Comparison of ENCODE assay signal across 31 cellular contexts in the genomic region with DNA sequence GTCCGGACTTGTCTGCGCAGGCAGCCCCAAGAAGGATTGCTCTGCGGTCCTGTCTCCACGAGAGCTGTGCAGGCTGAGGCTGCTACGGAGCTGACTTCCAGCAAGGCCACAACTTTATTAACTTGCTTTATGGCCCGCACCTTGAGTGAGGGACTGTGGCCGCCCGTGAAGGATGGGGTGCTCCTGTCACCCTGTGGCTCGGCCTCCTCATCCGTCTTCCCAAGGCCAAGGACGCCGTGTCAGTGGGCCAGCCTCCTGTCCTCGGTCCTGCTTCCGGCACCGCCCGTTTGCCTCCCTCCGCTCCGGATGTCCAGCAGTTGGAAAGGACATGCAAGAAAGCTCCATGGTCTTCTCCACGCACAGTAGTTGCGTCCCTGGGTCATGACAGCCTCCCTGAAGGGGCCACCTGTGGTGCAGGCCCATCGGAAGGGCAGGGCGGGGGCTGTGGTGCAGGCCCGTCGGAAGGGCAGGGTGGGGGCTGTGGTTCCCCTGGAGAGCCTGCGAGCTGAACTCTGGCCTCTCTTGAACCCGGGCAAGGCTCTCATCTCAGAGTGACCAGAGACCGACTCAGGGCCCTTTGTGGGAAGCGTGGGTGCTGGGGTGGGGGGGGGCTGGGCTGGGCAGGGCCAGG.
DNase-seq lines count a peak whose midpoint lies in the region; ATAC-seq and TF ChIP-seq lines count a peak whose summit lies in the region.
"Had no signal": no experiment of that assay in that cellular context is flagged by ENCODE, and none has a peak within 500 bp of the region (broad histone marks: within the 10 kb centered on the region; RNA-seq: fewer than 3 reads in every experiment).

No MANE protein-coding gene starts in this region.

- H3K36me3 Mint-ChIP-seq in CD14-positive monocyte (peaks cover 37 to 58% of the 10 kb centered on the region in 2 donors), WTC11 (peaks cover 12% of the 10 kb centered on the region)

- intact Hi-C loops in CD14-positive monocyte (cut with micrococcal nuclease) (no loop called here), left ventricle myocardium inferior (cut with micrococcal nuclease) (no loop called here), sciatic nerve (cut with DNase I) (no loop called here), colonic mucosa (cut with DNase I) (no loop called here)

- POLR2A ChIA-PET in WTC11 (lab: Charles Lee), result no interaction called here

- H3K4me3 ChIP-seq in left ventricle myocardium inferior (no peak overlapping the region), colonic mucosa (no peak overlapping the region)
- H3K4me3 ChIP-seq: BLaER1, breast epithelium, lung, smooth muscle cell, testis had no signal

- H3K9ac ChIP-seq in colonic mucosa (ENCODE audit: low read depth in 2 of 2, low read length in 2 of 2), result no peak overlapping the region
- H3K9ac ChIP-seq: BLaER1, KMS-11 had no signal

- CTCF ChIA-PET in WTC11 (lab: Charles Lee), result no interaction called here

- ATAC-seq in WTC11, result no peak
- no peak for ATAC-seq in sciatic nerve
- ATAC-seq: activated CD8-positive, alpha-beta T cell treated with anti-CD3 and anti-CD28 coated beads for 36 hours; effector memory CD8-positive, alpha-beta T cell; naive thymus-derived CD8-positive, alpha-beta T cell; SK-N-SH treated with all-trans-retinoic acid at 6 μM for 48 hours; T-helper 17 cell had no signal

- H3K27me3 ChIP-seq in left ventricle myocardium inferior (ENCODE audit: low read depth) (no peaks in the 10 kb centered on the region), colonic mucosa (no peaks in the 10 kb centered on the region)
- H3K27me3 ChIP-seq: BLaER1, breast epithelium, testis had no signal

- no peaks in the 10 kb centered on the region for H3K27me3 Mint-ChIP-seq in CD14-positive monocyte (ENCODE audit: low read depth in 3 of 3)
- no peaks in the 10 kb centered on the region for H3K27me3 Mint-ChIP-seq in WTC11 (ENCODE audit: low read depth)
- H3K27me3 Mint-ChIP-seq: activated CD8-positive, alpha-beta T cell treated with anti-CD3 and anti-CD28 coated beads for 36 hours; activated naive CD4-positive, alpha-beta T cell treated with anti-CD3 and anti-CD28 coated beads, Interleukin-2, amount 50 U/mL, for 24 hours; effector memory CD8-positive, alpha-beta T cell; naive thymus-derived CD8-positive, alpha-beta T cell; T-helper 17 cell had no signal

- H3K4me3 Mint-ChIP-seq in CD14-positive monocyte, result no peak overlapping the region
- no peak overlapping the region for H3K4me3 Mint-ChIP-seq in WTC11
- H3K4me3 Mint-ChIP-seq: activated CD8-positive, alpha-beta T cell treated with anti-CD3 and anti-CD28 coated beads for 36 hours; activated naive CD4-positive, alpha-beta T cell treated with anti-CD3 and anti-CD28 coated beads, Interleukin-2, amount 50 U/mL, for 24 hours; activated T-helper 1 cell treated with anti-CD3 and anti-CD28 coated beads, Interleukin-12 subunit alpha, Interleukin-12 subunit beta, Interleukin-2, Interleukin-4 antibody, amounts not matched to agents 30 ng/mL and 10 ng/mL and 1 ng/mL, durations not matched to agents 14 hours and 24 hours and 36 hours; effector memory CD8-positive, alpha-beta T cell; naive thymus-derived CD8-positive, alpha-beta T cell; T-helper 17 cell had no signal

- no peak for TF ChIP-seq CTCF in CD14-positive monocyte (IDR thresholded peaks at IDR 0.05)
- TF ChIP-seq CTCF in WTC11 (IDR thresholded peaks at IDR 0.05), result no peak
- no peak for TF ChIP-seq CTCF in left ventricle myocardium inferior (IDR thresholded peaks at IDR 0.05; ENCODE audit: borderline replicate concordance)
- TF ChIP-seq CTCF in colonic mucosa (IDR thresholded peaks at IDR 0.05), result no peak

- DNase-seq in CD14-positive monocyte (ENCODE audit: low spot score), result peak; percentile 36
- no peak for DNase-seq in WTC11 (ENCODE audit: low spot score)
- peak; percentile 7 for DNase-seq in left ventricle myocardium inferior
- DNase-seq in sciatic nerve (ENCODE audit: low spot score), result peak; percentile 49
- DNase-seq in colonic mucosa, result no peak
- no peak for DNase-seq in germinal center (ENCODE audit: low spot score)
- DNase-seq in cerebellar cortex (ENCODE audit: low spot score), result no peak
- DNase-seq: activated CD8-positive, alpha-beta memory T cell treated with anti-CD3 and anti-CD28 coated beads, Interleukin-2, amount 50 U/mL, for 48 hours; activated CD8-positive, alpha-beta T cell treated with anti-CD3 and anti-CD28 coated beads for 36 hours; amygdala; effector memory CD8-positive, alpha-beta T cell; erythroblast; HCEC 1CT; MM.1S; NCI-H2029; NCI-H526; OCI-M1; stimulated activated CD4-positive, alpha-beta T cell treated with anti-CD3 and anti-CD28 coated beads, Interleukin-1b, Interleukin-23, amount 100 ng/mL, for 48 hours; stimulated activated naive CD4-positive, alpha-beta T cell treated with Interleukin-2 at 50 U/mL for 16 hours; T-helper 17 cell; testis had no signal

- H3K27ac Mint-ChIP-seq in CD14-positive monocyte (peak overlapping the region in 1 of 7 donors; percentile 17), WTC11 (peak overlapping the region; percentile 94)
- H3K27ac Mint-ChIP-seq: activated CD8-positive, alpha-beta T cell treated with anti-CD3 and anti-CD28 coated beads for 36 hours; activated naive CD4-positive, alpha-beta T cell treated with anti-CD3 and anti-CD28 coated beads, Interleukin-2, amount 50 U/mL, for 24 hours; activated T-helper 1 cell treated with anti-CD3 and anti-CD28 coated beads, Interleukin-12 subunit alpha, Interleukin-12 subunit beta, Interleukin-2, Interleukin-4 antibody, amounts not matched to agents 30 ng/mL and 10 ng/mL and 1 ng/mL, durations not matched to agents 14 hours and 24 hours and 36 hours; effector memory CD8-positive, alpha-beta T cell; T-helper 17 cell had no signal

- H3K4me1 Mint-ChIP-seq in CD14-positive monocyte (no peaks in the 10 kb centered on the region), WTC11 (no peaks in the 10 kb centered on the region)

- peaks cover 38% of the 10 kb centered on the region for H3K36me3 ChIP-seq in left ventricle myocardium inferior
- H3K36me3 ChIP-seq in colonic mucosa, result no peaks in the 10 kb centered on the region
- H3K36me3 ChIP-seq: breast epithelium had no signal

- H3K9me3 Mint-ChIP-seq in CD14-positive monocyte, result peaks cover 11 to 27% (median 18%) of the 10 kb centered on the region in 7 donors
- peaks cover 20% of the 10 kb centered on the region for H3K9me3 Mint-ChIP-seq in WTC11
- H3K9me3 Mint-ChIP-seq: activated CD8-positive, alpha-beta T cell treated with anti-CD3 and anti-CD28 coated beads for 36 hours had no signal

- no peak overlapping the region for H3K27ac ChIP-seq in left ventricle myocardium inferior (replicated peaks)
- H3K27ac ChIP-seq in colonic mucosa, result no peak overlapping the region
- H3K27ac ChIP-seq: breast epithelium, HL-60, KMS-11 had no signal

- H3K9me3 ChIP-seq in left ventricle myocardium inferior (replicated peaks), result peaks cover 10% of the 10 kb centered on the region
- H3K9me3 ChIP-seq in colonic mucosa, result no peaks in the 10 kb centered on the region
- H3K9me3 ChIP-seq: breast epithelium, testis had no signal

- H3K4me1 ChIP-seq in left ventricle myocardium inferior, result peaks cover 15% of the 10 kb centered on the region
- H3K4me1 ChIP-seq in colonic mucosa, result no peaks in the 10 kb centered on the region
- H3K4me1 ChIP-seq: breast epithelium had no signal

TF ChIP-seq in WTC11, 78 proteins besides CTCF, POLR2A, EP300 and RAD21:
- TF ChIP-seq CBFB (CRISPR knock-in tag; IDR thresholded peaks at IDR 0.05; ENCODE audit: low read depth), result no peak
- TF ChIP-seq ZMAT4 (CRISPR knock-in tag; IDR thresholded peaks at IDR 0.05), result no peak
- TF ChIP-seq, protein P1, sequence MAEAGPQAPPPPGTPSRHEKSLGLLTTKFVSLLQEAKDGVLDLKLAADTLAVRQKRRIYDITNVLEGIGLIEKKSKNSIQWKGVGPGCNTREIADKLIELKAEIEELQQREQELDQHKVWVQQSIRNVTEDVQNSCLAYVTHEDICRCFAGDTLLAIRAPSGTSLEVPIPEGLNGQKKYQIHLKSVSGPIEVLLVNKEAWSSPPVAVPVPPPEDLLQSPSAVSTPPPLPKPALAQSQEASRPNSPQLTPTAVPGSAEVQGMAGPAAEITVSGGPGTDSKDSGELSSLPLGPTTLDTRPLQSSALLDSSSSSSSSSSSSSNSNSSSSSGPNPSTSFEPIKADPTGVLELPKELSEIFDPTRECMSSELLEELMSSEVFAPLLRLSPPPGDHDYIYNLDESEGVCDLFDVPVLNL (CRISPR knock-in tag; IDR thresholded peaks at IDR 0.05; ENCODE audit: borderline replicate concordance, low read depth), result no peak
- no peak for TF ChIP-seq ZBTB43 (CRISPR knock-in tag; IDR thresholded peaks at IDR 0.05)
- no peak for TF ChIP-seq JAZF1 (CRISPR knock-in tag; IDR thresholded peaks at IDR 0.05)

Comparison
In these comparisons a context has a peak if more than half of its experiments do, and no peak if none do; other contexts are left out.
1. DNase-seq: peak in CD14-positive monocyte (single experiment), left ventricle myocardium inferior (single experiment) and sciatic nerve (single experiment); none in WTC11 (single experiment), colonic mucosa (single experiment), germinal center (single experiment) and cerebellar cortex (single experiment).